Comparison of ENCODE assay signal across 8 cellular contexts in genomic region chr11:75525433-75526191, GRCh38. TPM values are rescaled to one million over a fixed set of nuclear protein-coding genes. Genes with fewer than 3 reads are reported as not detected.
DNase-seq lines count a peak whose midpoint lies in the region; ATAC-seq lines count a peak whose summit lies in the region.

GDPD5 (minus strand) TSS chr11:75525941; CDS start chr11:75477735, 48,206 bp downstream.

- H3K27ac ChIP-seq in CD8-positive, alpha-beta memory T cell (ENCODE audit: low read depth, low read length) = peak within 1 kb of the TSS; percentile 31

- H3K9me3 ChIP-seq in CD8-positive, alpha-beta memory T cell (ENCODE audit: low read length) = no peaks in the 10 kb centered on the region

- H3K4me1 Mint-ChIP-seq in CD8-positive, alpha-beta memory T cell = peaks cover 29 to 49% (median 39%) of the 10 kb centered on the region in 3 donors

- peaks cover 25% of the 10 kb centered on the region for H3K4me1 ChIP-seq in CD8-positive, alpha-beta memory T cell (ENCODE audit: insufficient read depth, low read length)

- peak within 1 kb of the TSS in 7 of 8 donors; percentile 34 to 95 (median 79) for H3K27ac Mint-ChIP-seq in CD8-positive, alpha-beta memory T cell

- H3K36me3 ChIP-seq in CD8-positive, alpha-beta memory T cell (ENCODE audit: insufficient read depth, low read length) = no peaks in the 10 kb centered on the region

- peak; percentile 82 for ATAC-seq in GM19463 (IDR thresholded peaks at IDR 0.05; ENCODE audit: unreplicated experiment)

- CTCF ChIA-PET in CD8-positive, alpha-beta memory T cell (lab: Charles Lee) = interaction anchor here (0.7 to 17.2 kb wide), 9 partner anchors 9 to 250 kb away, joined by 3 to 212 read pairs (median 4); no protein-coding TSS in a partner anchor

- DNase-seq in CD8-positive, alpha-beta memory T cell = peak; percentile 77 to 89 (median 86)
- DNase-seq in HS-5 (ENCODE audit: low read depth) (peak; percentile 24), NOMO-1 treated with dmso at 0.1 percent for 144 hours (lab: John Stamatoyannopoulos, UW; ENCODE audit: unreplicated experiment) (peak; percentile 91), midbrain (lab: John Stamatoyannopoulos, UW) (peak; percentile 91)
- DNase-seq in activated CD8-positive, alpha-beta memory T cell treated with anti-CD3 and anti-CD28 coated beads for 48 hours (ENCODE audit: low read depth in 2 of 3, low spot score in 2 of 3) = peak; percentile 61 to 70 (median 65)
- DNase-seq in stimulated activated CD8-positive, alpha-beta memory T cell treated with anti-CD3 and anti-CD28 coated beads, Interleukin-15, amount 100 ng/mL, for 48 hours (ENCODE audit: low read depth in 2 of 2) = peak; percentile 68 to 79

- in situ Hi-C loops in endometrial microvascular endothelial cells (cut with HindIII; ENCODE audit: inconsistent ontology term, low pct_unique_long_range_greater_than_20kb, low sequenced_read_pairs) = no loop called here

- peaks cover 0 to 3% of the 10 kb centered on the region in 2 donors for H3K27me3 Mint-ChIP-seq in CD8-positive, alpha-beta memory T cell

- H3K9me3 Mint-ChIP-seq in CD8-positive, alpha-beta memory T cell = no peaks in the 10 kb centered on the region

- POLR2A ChIA-PET in CD8-positive, alpha-beta memory T cell (lab: Charles Lee) = interaction anchor here (0.6 to 1.4 kb wide), 2 partner anchors 50 to 125 kb away, joined by 3 to 8 read pairs; no protein-coding TSS in a partner anchor

- peak within 1 kb of the TSS; percentile 63 for H3K4me3 ChIP-seq in CD8-positive, alpha-beta memory T cell (ENCODE audit: low read length)

- H3K4me3 Mint-ChIP-seq in CD8-positive, alpha-beta memory T cell = peak within 1 kb of the TSS; percentile 87 to 97 (median 91)

- peaks cover 0 to 1% (median 0%) of the 10 kb centered on the region in 3 donors for H3K36me3 Mint-ChIP-seq in CD8-positive, alpha-beta memory T cell

- no peaks in the 10 kb centered on the region for H3K27me3 ChIP-seq in CD8-positive, alpha-beta memory T cell (ENCODE audit: insufficient read depth, low read length, poor library complexity, severe bottlenecking)

RNA-seq across cellular contexts. Expression of gene GDPD5, which starts in this region (rescaled TPM):
- total RNA-seq in CD8-positive, alpha-beta memory T cell = 1 to 10 TPM; 8.9 to 9.1 TPM
- polyA plus RNA-seq in CD8-positive, alpha-beta memory T cell = 10.4 TPM
- 36.6 TPM for total RNA-seq in endometrial microvascular endothelial cells (ENCODE audit: inconsistent ontology term)

Comparison
In these comparisons a context has a peak if more than half of its experiments do, and no peak if none do; other contexts are left out.
1. Peak in every context shown above with its lines: DNase-seq, ATAC-seq, H3K4me3 ChIP-seq and H3K27ac ChIP-seq.
2. DNase-seq: peak in every context shown above with its lines; median percentile 91 in NOMO-1 treated with dmso at 0.1 percent for 144 hours; 91 in midbrain; 86 in CD8-positive, alpha-beta memory T cell; 74 in stimulated activated CD8-positive, alpha-beta memory T cell treated with anti-CD3 and anti-CD28 coated beads, Interleukin-15, amount 100 ng/mL, for 48 hours; 65 in activated CD8-positive, alpha-beta memory T cell treated with anti-CD3 and anti-CD28 coated beads for 48 hours; 24 in HS-5.